ENCODE assay signal across 1 cellular context in genomic region chr4:177945235-177945634, GRCh38.
TF ChIP-seq lines count a peak whose summit lies in the region.

No MANE protein-coding gene starts in this region.

TF ChIP-seq in H1, 55 proteins besides CTCF, POLR2A, EP300 and RAD21:
- TF ChIP-seq PHF8 (conservative IDR thresholded peaks at IDR 0.05; ENCODE audit: low read depth, low read length) (no peak), SUZ12 (IDR thresholded peaks at IDR 0.05; ENCODE audit: low read length) (no peak), TAF1 (IDR thresholded peaks at IDR 0.05; ENCODE audit: low read depth, low read length) (no peak), CHD2 (IDR thresholded peaks at IDR 0.05; ENCODE audit: low read length) (no peak), ASH2L (IDR thresholded peaks at IDR 0.05; ENCODE audit: low read length) (no peak), POLR2AphosphoS5 (IDR thresholded peaks at IDR 0.05; ENCODE audit: low read depth, low read length) (no peak), CBX8 (IDR thresholded peaks at IDR 0.05; ENCODE audit: borderline replicate concordance, low read depth, low read length) (no peak), CHD7 (IDR thresholded peaks at IDR 0.05; ENCODE audit: insufficient replicate concordance, low read length) (no peak), SIRT6 (IDR thresholded peaks at IDR 0.05; ENCODE audit: low read length) (no peak), SIN3A (conservative IDR thresholded peaks at IDR 0.05 in 1 of 2, IDR thresholded peaks at IDR 0.05 in 1 of 2; ENCODE audit: low read depth in 1 of 2, low read length in 2 of 2) (no peak), SP2 (IDR thresholded peaks at IDR 0.05; ENCODE audit: low read length) (no peak), MAFK (IDR thresholded peaks at IDR 0.05; ENCODE audit: low read depth, low read length) (no peak), SP1 (IDR thresholded peaks at IDR 0.05; ENCODE audit: low read depth, low read length) (no peak), TBP (IDR thresholded peaks at IDR 0.05; ENCODE audit: low read depth, low read length) (no peak), FOSL1 (IDR thresholded peaks at IDR 0.05; ENCODE audit: insufficient read depth, low read depth, low read length) (no peak)
